Comparison of ENCODE assay signal across 10 cellular contexts in genomic region chr13:45046445-45046844, GRCh38. TPM values are rescaled to one million over a fixed set of nuclear protein-coding genes. Genes with fewer than 3 reads are reported as not detected.
A peak's percentile ranks its signal among the peaks of the same experiment; 100 is the strongest.
DNase-seq lines count a peak whose midpoint lies in the region; ATAC-seq and TF ChIP-seq lines count a peak whose summit lies in the region.
"Had no signal": no experiment of that assay in that cellular context is flagged by ENCODE, and none has a peak within 500 bp of the region (broad histone marks: within the 10 kb centered on the region; RNA-seq: fewer than 3 reads in every experiment).

No MANE protein-coding gene starts in this region.

- H3K4me1 Mint-ChIP-seq in T-cell = peaks cover 7 to 10% (median 8%) of the 10 kb centered on the region in 3 donors

- TF ChIP-seq POLR2A in esophagus squamous epithelium (IDR thresholded peaks at IDR 0.05) (no peak), gastroesophageal sphincter (IDR thresholded peaks at IDR 0.05) (no peak)

- H3K36me3 ChIP-seq in esophagus squamous epithelium (no peaks in the 10 kb centered on the region), gastroesophageal sphincter (no peaks in the 10 kb centered on the region)

- H3K27ac ChIP-seq in esophagus squamous epithelium (no peak overlapping the region), gastroesophageal sphincter (peak overlapping the region in 1 of 4 donors; percentile 37)
- H3K27ac ChIP-seq: 22Rv1 had no signal

- intact Hi-C loops in esophagus squamous epithelium (cut with DNase I) = loop anchor here (2.0 kb wide), 1 partner anchor 234 kb away; no protein-coding TSS in a partner anchor

- H3K9me3 Mint-ChIP-seq in T-cell = no peaks in the 10 kb centered on the region

- peak overlapping the region; percentile 65 to 75 (median 70) for H3K4me3 Mint-ChIP-seq in T-cell

- ATAC-seq in T-cell (replicated peaks in 1 of 4) = no peak
- no peak for ATAC-seq in gastroesophageal sphincter

- POLR2A ChIA-PET in T-cell (lab: Charles Lee) = interaction anchor here (0.6 to 1.1 kb wide), 4 partner anchors 9 to 481 kb away, joined by 3 to 10 read pairs (median 6); no protein-coding TSS in a partner anchor

- H3K4me3 ChIP-seq in esophagus squamous epithelium = peak overlapping the region in 3 of 4 donors; percentile 43 to 48 (median 45)
- H3K4me3 ChIP-seq in gastroesophageal sphincter = peak overlapping the region in 1 of 2 donors; percentile 48

- CTCF ChIA-PET in T-cell (lab: Charles Lee) = interaction anchor here (0.5 to 2.3 kb wide), 41 partner anchors 8 to 1141 kb away, joined by 3 to 27 read pairs (median 4); partner anchors contain the start of genes COG3 (in 1 of the 2), GTF2F2 (in 1 of the 2), SLC25A30 (in 1 of the 2) and TPT1 (in 1 of the 2)

- H3K27me3 ChIP-seq in esophagus squamous epithelium (no peaks in the 10 kb centered on the region), gastroesophageal sphincter (peaks cover 8% of the 10 kb centered on the region)

- TF ChIP-seq EP300 in gastroesophageal sphincter (IDR thresholded peaks at IDR 0.05) = no peak

- H3K4me1 ChIP-seq in esophagus squamous epithelium = peaks cover 0 to 18% (median 0%) of the 10 kb centered on the region in 3 donors
- peaks cover 0 to 14% (median 0%) of the 10 kb centered on the region in 3 donors for H3K4me1 ChIP-seq in gastroesophageal sphincter

- TF ChIP-seq CTCF in esophagus squamous epithelium (IDR thresholded peaks at IDR 0.05) (no peak), gastroesophageal sphincter (IDR thresholded peaks at IDR 0.05) (no peak)

- H3K27ac Mint-ChIP-seq in T-cell = no peak overlapping the region

- no peaks in the 10 kb centered on the region for H3K36me3 Mint-ChIP-seq in T-cell

- peaks cover 3 to 10% of the 10 kb centered on the region in 2 donors for H3K27me3 Mint-ChIP-seq in T-cell

- H3K9me3 ChIP-seq in esophagus squamous epithelium = no peaks in the 10 kb centered on the region
- H3K9me3 ChIP-seq in gastroesophageal sphincter = no peaks in the 10 kb centered on the region

- WGBS in esophagus squamous epithelium, 2 donors = 85% methylated on average over 4 of the region's 4 CpGs
- WGBS in gastroesophageal sphincter (ENCODE audit: low coverage in 1 of 2), 2 donors = 71 to 90% methylated on average over 2 to 3 of the region's 4 CpGs

- DNase-seq in DMS53 (lab: John Stamatoyannopoulos, UW) (peak; percentile 33), DMS53 treated with DMSO at 0.1 percent for 48 hours (lab: John Stamatoyannopoulos, UW; ENCODE audit: unreplicated experiment) (no peak), T-cell (no peak), esophagus squamous epithelium (lab: John Stamatoyannopoulos, UW) (no peak), retina (peak; percentile 10), SIG-M5 treated with dmso at 0.1 percent for 504 hours (lab: John Stamatoyannopoulos, UW; ENCODE audit: unreplicated experiment) (no peak), ecto neural progenitor cell (ENCODE audit: low spot score) (no peak)
- DNase-seq: activated effector memory CD4-positive, alpha-beta T cell treated with anti-CD3 and anti-CD28 coated beads, Interleukin-2, amount 50 U/mL, for 16 hours had no signal

RNA-seq across cellular contexts. Expression of gene GPALPP1, which starts 57.1 kb away (rescaled TPM):
- total RNA-seq in T-cell (10 to 100 TPM; 28.0 to 37.8 (median 31.7) TPM), esophagus squamous epithelium (10 to 100 TPM; 10.5 to 29.6 (median 14.4) TPM), gastroesophageal sphincter (10 to 100 TPM; 25.8 to 32.7 (median 26.4) TPM)

RNA-seq across cellular contexts. Expression of gene NUFIP1, which starts 57.2 kb away (rescaled TPM):
- total RNA-seq in T-cell (1 to 10 TPM; 3.1 to 4.9 (median 4.0) TPM), esophagus squamous epithelium (1 to 10 TPM; 1.5 to 4.0 (median 3.3) TPM), gastroesophageal sphincter (1 to 10 TPM; 2.5 to 4.7 (median 3.0) TPM)

Comparison
In these comparisons a context has a peak if more than half of its experiments do, and no peak if none do; other contexts are left out.
1. DNase-seq: peak in DMS53 (single experiment) and retina (single experiment); none in DMS53 treated with DMSO at 0.1 percent for 48 hours (single experiment), T-cell (0 of 34), esophagus squamous epithelium (single experiment), SIG-M5 treated with dmso at 0.1 percent for 504 hours (single experiment) and ecto neural progenitor cell (single experiment).